1 cellular context compared by ENCODE assay signal in genomic region chr4:86582453-86582852, GRCh38.
TF ChIP-seq lines count a peak whose summit lies in the region.

No MANE protein-coding gene starts in this region.

TF ChIP-seq in GM23338, 12 proteins besides CTCF, POLR2A, EP300 and RAD21 (continued from another document):
- TF ChIP-seq ZNF462 (CRISPR knock-in tag; IDR thresholded peaks at IDR 0.05) (no peak), NANOG (IDR thresholded peaks at IDR 0.05; ENCODE audit: borderline replicate concordance) (no peak)
